Comparison of ENCODE assay signal across 22 cellular contexts in genomic region chr7:66933469-66933868, GRCh38. TPM values are rescaled to one million over a fixed set of nuclear protein-coding genes. Genes with fewer than 3 reads are reported as not detected.
DNase-seq lines count a peak whose midpoint lies in the region; ATAC-seq and TF ChIP-seq lines count a peak whose summit lies in the region.
"Had no signal": no experiment of that assay in that cellular context is flagged by ENCODE, and none has a peak within 500 bp of the region (broad histone marks: within the 10 kb centered on the region; RNA-seq: fewer than 3 reads in every experiment).

No MANE protein-coding gene starts in this region.

- POLR2A ChIA-PET in activated CD8-positive, alpha-beta T cell treated with anti-CD3 and anti-CD28 coated beads for 36 hours (lab: Charles Lee), result interaction anchor here (0.6 kb wide), 1 partner anchor 16 kb away, joined by 3 read pairs; no protein-coding TSS in a partner anchor
- POLR2A ChIA-PET in activated CD8-positive, alpha-beta T cell treated with anti-CD3 and anti-CD28 coated beads, Interleukin-2, amount 10 ng/mL, durations not matched to agents 7 days and 5 days (lab: Charles Lee), result interaction anchor here (0.9 kb wide), 1 partner anchor 11 kb away, joined by 3 read pairs; no protein-coding TSS in a partner anchor
- POLR2A ChIA-PET in CD4-positive, alpha-beta T cell (lab: Charles Lee), result no interaction called here
- POLR2A ChIA-PET in WTC11 (lab: Charles Lee), result interaction anchor here (0.5 to 0.7 kb wide), 2 partner anchors 50 to 88 kb away, joined by 4 to 5 read pairs; no protein-coding TSS in a partner anchor
- POLR2A ChIA-PET in naive thymus-derived CD4-positive, alpha-beta T cell (lab: Charles Lee), result interaction anchor here (0.6 to 2.0 kb wide), 3 partner anchors 12 to 249 kb away, joined by 3 to 10 read pairs (median 4); partner anchors contain the start of gene TMEM248

- no peak overlapping the region for H3K4me3 ChIP-seq in naive thymus-derived CD4-positive, alpha-beta T cell (ENCODE audit: low read length)
- H3K4me3 ChIP-seq in stomach, result no peak overlapping the region
- H3K4me3 ChIP-seq: heart right ventricle, psoas muscle, upper lobe of left lung had no signal

- peaks cover 0 to 4% (median 0%) of the 10 kb centered on the region in 3 experiments for H3K36me3 ChIP-seq in naive thymus-derived CD4-positive, alpha-beta T cell (ENCODE audit: control insufficient read depth in 2 of 3, insufficient read depth in 3 of 3, low read length in 3 of 3)
- peaks cover 0 to 7% (median 2%) of the 10 kb centered on the region in 4 donors for H3K36me3 ChIP-seq in stomach

- H3K4me3 Mint-ChIP-seq in activated CD8-positive, alpha-beta T cell treated with anti-CD3 and anti-CD28 coated beads for 36 hours, result no peak overlapping the region
- no peak overlapping the region for H3K4me3 Mint-ChIP-seq in activated CD8-positive, alpha-beta T cell treated with anti-CD3 and anti-CD28 coated beads, Interleukin-2, amount 10 ng/mL, durations not matched to agents 7 days and 5 days
- H3K4me3 Mint-ChIP-seq in CD4-positive, alpha-beta T cell, result peak overlapping the region; percentile 65
- no peak overlapping the region for H3K4me3 Mint-ChIP-seq in WTC11
- H3K4me3 Mint-ChIP-seq in naive thymus-derived CD4-positive, alpha-beta T cell, result peak overlapping the region in 7 of 10 donors; percentile 29 to 64 (median 59)
- H3K4me3 Mint-ChIP-seq: stimulated activated memory B cell treated with anti-CD40 and anti-IgM and Interleukin-4, amounts not matched to agents 10 μg/mL and 1 μg/mL and 100 μg/mL, for 72 hours had no signal

- CTCF ChIA-PET in activated CD8-positive, alpha-beta T cell treated with anti-CD3 and anti-CD28 coated beads for 36 hours (lab: Charles Lee), result no interaction called here
- CTCF ChIA-PET in activated CD8-positive, alpha-beta T cell treated with anti-CD3 and anti-CD28 coated beads, Interleukin-2, amount 10 ng/mL, durations not matched to agents 7 days and 5 days (lab: Charles Lee), result no interaction called here
- CTCF ChIA-PET in CD4-positive, alpha-beta T cell (lab: Charles Lee), result no interaction called here
- CTCF ChIA-PET in WTC11 (lab: Charles Lee), result no interaction called here
- CTCF ChIA-PET in naive thymus-derived CD4-positive, alpha-beta T cell (lab: Charles Lee), result no interaction called here

- TF ChIP-seq CTCF in activated CD8-positive, alpha-beta T cell treated with anti-CD3 and anti-CD28 coated beads for 36 hours (IDR thresholded peaks at IDR 0.05), result no peak
- no peak for TF ChIP-seq CTCF in CD4-positive, alpha-beta T cell (IDR thresholded peaks at IDR 0.05)
- TF ChIP-seq CTCF in WTC11 (IDR thresholded peaks at IDR 0.05), result no peak
- TF ChIP-seq CTCF in stomach (IDR thresholded peaks at IDR 0.05), result no peak

- H3K27me3 Mint-ChIP-seq in activated CD8-positive, alpha-beta T cell treated with anti-CD3 and anti-CD28 coated beads for 36 hours, result no peaks in the 10 kb centered on the region
- H3K27me3 Mint-ChIP-seq in activated CD8-positive, alpha-beta T cell treated with anti-CD3 and anti-CD28 coated beads, Interleukin-2, amount 10 ng/mL, durations not matched to agents 7 days and 5 days (ENCODE audit: low read depth), result no peaks in the 10 kb centered on the region
- H3K27me3 Mint-ChIP-seq in CD4-positive, alpha-beta T cell, result no peaks in the 10 kb centered on the region
- no peaks in the 10 kb centered on the region for H3K27me3 Mint-ChIP-seq in WTC11 (ENCODE audit: low read depth)
- H3K27me3 Mint-ChIP-seq in naive thymus-derived CD4-positive, alpha-beta T cell, result no peaks in the 10 kb centered on the region
- H3K27me3 Mint-ChIP-seq: stimulated activated memory B cell treated with anti-CD40 and anti-IgM and Interleukin-4, amounts not matched to agents 10 μg/mL and 1 μg/mL and 100 μg/mL, for 72 hours had no signal

- peaks cover 8 to 32% of the 10 kb centered on the region in 2 donors for H3K4me1 ChIP-seq in naive thymus-derived CD4-positive, alpha-beta T cell (ENCODE audit: control insufficient read depth in 2 of 2, insufficient read depth in 2 of 2, low read length in 2 of 2)
- H3K4me1 ChIP-seq in stomach, result peaks cover 8 to 68% (median 40%) of the 10 kb centered on the region in 4 donors

- H3K36me3 Mint-ChIP-seq in activated CD8-positive, alpha-beta T cell treated with anti-CD3 and anti-CD28 coated beads for 36 hours (ENCODE audit: low read depth), result peaks cover 52% of the 10 kb centered on the region
- H3K36me3 Mint-ChIP-seq in activated CD8-positive, alpha-beta T cell treated with anti-CD3 and anti-CD28 coated beads, Interleukin-2, amount 10 ng/mL, durations not matched to agents 7 days and 5 days (ENCODE audit: low read depth), result peaks cover 42% of the 10 kb centered on the region
- H3K36me3 Mint-ChIP-seq in CD4-positive, alpha-beta T cell (ENCODE audit: low read depth), result peaks cover 71% of the 10 kb centered on the region
- peaks cover 5% of the 10 kb centered on the region; the same call in 1 of the 2 replicates for H3K36me3 Mint-ChIP-seq in WTC11
- peaks cover 0 to 43% (median 22%) of the 10 kb centered on the region in 5 donors for H3K36me3 Mint-ChIP-seq in naive thymus-derived CD4-positive, alpha-beta T cell

- H3K27ac Mint-ChIP-seq in activated CD8-positive, alpha-beta T cell treated with anti-CD3 and anti-CD28 coated beads for 36 hours, result peak overlapping the region; percentile 48
- H3K27ac Mint-ChIP-seq in activated CD8-positive, alpha-beta T cell treated with anti-CD3 and anti-CD28 coated beads, Interleukin-2, amount 10 ng/mL, durations not matched to agents 7 days and 5 days, result no peak overlapping the region
- H3K27ac Mint-ChIP-seq in CD4-positive, alpha-beta T cell, result peak overlapping the region; percentile 4
- H3K27ac Mint-ChIP-seq in WTC11, result peak overlapping the region; percentile 75
- peak overlapping the region in 7 of 9 donors; percentile 26 to 86 (median 56) for H3K27ac Mint-ChIP-seq in naive thymus-derived CD4-positive, alpha-beta T cell
- H3K27ac Mint-ChIP-seq: stimulated activated memory B cell treated with anti-CD40 and anti-IgM and Interleukin-4, amounts not matched to agents 10 μg/mL and 1 μg/mL and 100 μg/mL, for 72 hours had no signal

- no peak for DNase-seq in activated CD8-positive, alpha-beta T cell treated with anti-CD3 and anti-CD28 coated beads for 36 hours
- no peak for DNase-seq in activated CD8-positive, alpha-beta T cell treated with anti-CD3 and anti-CD28 coated beads, Interleukin-2, amount 10 ng/mL, durations not matched to agents 7 days and 5 days
- DNase-seq in CD4-positive, alpha-beta T cell, result no peak
- DNase-seq in WTC11 (ENCODE audit: low spot score) (no peak), HuH-7.5 (ENCODE audit: low spot score) (no peak), pons (ENCODE audit: low spot score) (no peak), stomach (no peak)
- no peak for DNase-seq in naive thymus-derived CD4-positive, alpha-beta T cell
- DNase-seq: activated CD4-positive, CD25-positive, alpha-beta regulatory T cell treated with anti-CD3 and anti-CD28 coated beads, Interleukin-2, amount 50 U/mL, for 72 hours; activated naive CD4-positive, alpha-beta T cell treated with Interleukin-2 at 50 U/mL for 16 hours; amniotic stem cell; heart right ventricle; kidney; NCI-H1105; NCI-H187; NCI-H2171; nucleus accumbens; psoas muscle; stimulated activated CD4-positive, alpha-beta T cell treated with anti-CD3 and anti-CD28 coated beads, Interleukin-15, amount 100 ng/mL, for 24 hours; substantia nigra; upper lobe of left lung had no signal

- no peak overlapping the region for H3K27ac ChIP-seq in CD4-positive, alpha-beta T cell (ENCODE audit: low read depth, low read length)
- no peak overlapping the region for H3K27ac ChIP-seq in naive thymus-derived CD4-positive, alpha-beta T cell (ENCODE audit: low read depth, low read length)
- H3K27ac ChIP-seq in stomach, result no peak overlapping the region
- H3K27ac ChIP-seq: heart right ventricle, psoas muscle, upper lobe of left lung had no signal

- 31 to 62% (median 34%) methylated on average over 4 of the region's 4 CpGs for WGBS in stomach, 5 donors

- ATAC-seq in activated CD8-positive, alpha-beta T cell treated with anti-CD3 and anti-CD28 coated beads for 36 hours, result no peak
- ATAC-seq in activated CD8-positive, alpha-beta T cell treated with anti-CD3 and anti-CD28 coated beads, Interleukin-2, amount 10 ng/mL, durations not matched to agents 7 days and 5 days, result no peak
- ATAC-seq in CD4-positive, alpha-beta T cell (ENCODE audit: poor library complexity), result no peak
- ATAC-seq in WTC11, result no peak
- no peak for ATAC-seq in naive thymus-derived CD4-positive, alpha-beta T cell
- ATAC-seq: heart right ventricle; psoas muscle; stimulated activated memory B cell treated with anti-CD40 and anti-IgM and Interleukin-4, amounts not matched to agents 10 μg/mL and 1 μg/mL and 100 μg/mL, for 72 hours had no signal

- no peaks in the 10 kb centered on the region for H3K9me3 ChIP-seq in CD4-positive, alpha-beta T cell (ENCODE audit: control insufficient read depth, low read length)
- no peaks in the 10 kb centered on the region for H3K9me3 ChIP-seq in naive thymus-derived CD4-positive, alpha-beta T cell (ENCODE audit: control insufficient read depth in 2 of 3, low read length in 3 of 3)
- H3K9me3 ChIP-seq in stomach, result no peaks in the 10 kb centered on the region
- H3K9me3 ChIP-seq: psoas muscle, upper lobe of left lung had no signal

- H3K4me1 Mint-ChIP-seq in activated CD8-positive, alpha-beta T cell treated with anti-CD3 and anti-CD28 coated beads for 36 hours (ENCODE audit: low read depth), result peaks cover 67% of the 10 kb centered on the region
- H3K4me1 Mint-ChIP-seq in activated CD8-positive, alpha-beta T cell treated with anti-CD3 and anti-CD28 coated beads, Interleukin-2, amount 10 ng/mL, durations not matched to agents 7 days and 5 days (ENCODE audit: low read depth), result peaks cover 41% of the 10 kb centered on the region
- peaks cover 81% of the 10 kb centered on the region for H3K4me1 Mint-ChIP-seq in CD4-positive, alpha-beta T cell (ENCODE audit: low read depth)
- H3K4me1 Mint-ChIP-seq in WTC11, result peaks cover 24% of the 10 kb centered on the region
- peaks cover 49 to 91% (median 75%) of the 10 kb centered on the region in 7 donors for H3K4me1 Mint-ChIP-seq in naive thymus-derived CD4-positive, alpha-beta T cell

- TF ChIP-seq EP300 in stomach (IDR thresholded peaks at IDR 0.05), result no peak

- H3K9me3 Mint-ChIP-seq in activated CD8-positive, alpha-beta T cell treated with anti-CD3 and anti-CD28 coated beads for 36 hours, result no peaks in the 10 kb centered on the region
- H3K9me3 Mint-ChIP-seq in activated CD8-positive, alpha-beta T cell treated with anti-CD3 and anti-CD28 coated beads, Interleukin-2, amount 10 ng/mL, durations not matched to agents 7 days and 5 days (ENCODE audit: insufficient read depth), result no peaks in the 10 kb centered on the region
- peaks cover 4% of the 10 kb centered on the region for H3K9me3 Mint-ChIP-seq in CD4-positive, alpha-beta T cell
- H3K9me3 Mint-ChIP-seq in WTC11, result no peaks in the 10 kb centered on the region
- peaks cover 0 to 2% (median 0%) of the 10 kb centered on the region in 11 donors for H3K9me3 Mint-ChIP-seq in naive thymus-derived CD4-positive, alpha-beta T cell
- H3K9me3 Mint-ChIP-seq: stimulated activated memory B cell treated with anti-CD40 and anti-IgM and Interleukin-4, amounts not matched to agents 10 μg/mL and 1 μg/mL and 100 μg/mL, for 72 hours had no signal

- intact Hi-C loops in activated CD8-positive, alpha-beta T cell treated with anti-CD3 and anti-CD28 coated beads for 36 hours (cut with micrococcal nuclease), result no loop called here
- intact Hi-C loops in CD4-positive, alpha-beta T cell (cut with DNase I, micrococcal nuclease), result no loop called here
- intact Hi-C loops in naive thymus-derived CD4-positive, alpha-beta T cell (cut with micrococcal nuclease), result no loop called here
- intact Hi-C loops in stomach (cut with DNase I; ENCODE audit: low total_unique reads), result no loop called here

- no peaks in the 10 kb centered on the region for H3K27me3 ChIP-seq in CD4-positive, alpha-beta T cell (ENCODE audit: control insufficient read depth, insufficient read depth, low read length)
- no peaks in the 10 kb centered on the region for H3K27me3 ChIP-seq in naive thymus-derived CD4-positive, alpha-beta T cell (ENCODE audit: control insufficient read depth in 2 of 2, insufficient read depth in 2 of 2, low read length in 2 of 2)
- H3K27me3 ChIP-seq in stomach, result no peaks in the 10 kb centered on the region
- H3K27me3 ChIP-seq: heart right ventricle, upper lobe of left lung had no signal

- TF ChIP-seq POLR2A in stomach (IDR thresholded peaks at IDR 0.05), result no peak

RNA-seq across cellular contexts. Expression of gene TMEM248, which starts 12.4 kb away (rescaled TPM):
- 10 to 100 TPM; 66.7 to 76.1 TPM for total RNA-seq in activated CD8-positive, alpha-beta T cell treated with anti-CD3 and anti-CD28 coated beads for 36 hours
- total RNA-seq in activated CD8-positive, alpha-beta T cell treated with anti-CD3 and anti-CD28 coated beads, Interleukin-2, amount 10 ng/mL, durations not matched to agents 7 days and 5 days, result 10 to 100 TPM; 80.0 to 91.4 TPM
- 10 to 100 TPM; 64.7 to 67.4 TPM for total RNA-seq in CD4-positive, alpha-beta T cell
- total RNA-seq in WTC11 (2021), result 56.9 to 60.4 TPM (median 59.1 TPM) in 3 replicates
- total RNA-seq in naive thymus-derived CD4-positive, alpha-beta T cell, result 100 to 1,000 TPM in 1 of 5 experiments, 10 to 100 TPM in 4; 81.0 to 107 (median 91.6) TPM
- polyA plus RNA-seq in naive thymus-derived CD4-positive, alpha-beta T cell, result 100 to 1,000 TPM; 104 to 106 TPM
- total RNA-seq in stomach, result 100 to 1,000 TPM; 100 to 157 (median 149) TPM
- polyA plus RNA-seq in stomach, result 10 to 100 TPM; 20.3 to 26.3 (median 21.2) TPM

Comparison
In these comparisons a context has a peak if more than half of its experiments do, and no peak if none do; other contexts are left out.
1. H3K4me3 Mint-ChIP-seq: peak in CD4-positive, alpha-beta T cell (single experiment) and naive thymus-derived CD4-positive, alpha-beta T cell (7 of 10); none in activated CD8-positive, alpha-beta T cell treated with anti-CD3 and anti-CD28 coated beads for 36 hours (single experiment), activated CD8-positive, alpha-beta T cell treated with anti-CD3 and anti-CD28 coated beads, Interleukin-2, amount 10 ng/mL, durations not matched to agents 7 days and 5 days (single experiment) and WTC11 (single experiment).